Comparison of ENCODE assay signal across 20 cellular contexts in the genomic region with DNA sequence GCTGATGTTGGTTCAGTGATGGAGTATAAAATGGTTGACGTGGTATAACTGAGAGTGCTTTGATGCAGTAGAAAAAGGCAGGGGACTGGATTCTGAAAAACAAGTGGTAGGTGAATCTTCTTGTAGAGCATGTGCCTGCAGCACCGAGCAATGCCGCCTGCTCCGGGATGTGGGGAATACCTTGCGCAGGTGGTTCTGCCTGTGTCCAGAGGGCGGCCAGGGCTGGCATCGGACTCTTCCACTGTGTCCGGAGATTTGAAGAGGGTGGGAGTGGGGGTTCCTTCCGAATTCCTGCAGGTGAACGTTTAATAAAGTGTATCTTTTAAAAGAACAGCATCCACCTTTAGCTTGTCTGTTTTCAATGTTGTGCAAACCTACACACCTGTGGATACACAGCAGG.
A peak's percentile ranks its signal among the peaks of the same experiment; 100 is the strongest.
DNase-seq lines count a peak whose midpoint lies in the region; ATAC-seq and TF ChIP-seq lines count a peak whose summit lies in the region.
"Had no signal": no experiment of that assay in that cellular context is flagged by ENCODE, and none has a peak within 500 bp of the region (broad histone marks: within the 10 kb centered on the region; RNA-seq: fewer than 3 reads in every experiment).

No MANE protein-coding gene starts in this region.

- H3K4me3 ChIP-seq in ascending aorta (peak overlapping the region in 1 of 2 donors; percentile 47), gastroesophageal sphincter (no peak overlapping the region), osteoblast (ENCODE audit: insufficient read depth, low read length) (no peak overlapping the region), tibial artery (no peak overlapping the region), endodermal cell (ENCODE audit: low read length) (no peak overlapping the region)
- H3K4me3 ChIP-seq: adrenal gland, lung had no signal

- WGBS in gastroesophageal sphincter (ENCODE audit: low coverage in 1 of 2), 2 donors = 29 to 56% methylated on average over 2 to 9 of the region's 10 CpGs
- WGBS in endodermal cell (ENCODE audit: insufficient coverage in 1 of 2, insufficient read length in 1 of 2), 2 experiments = 95 to 96% methylated on average over 8 to 10 of the region's 10 CpGs

- peaks cover 33 to 48% of the 10 kb centered on the region in 2 donors for H3K36me3 ChIP-seq in ascending aorta
- peaks cover 0 to 44% of the 10 kb centered on the region in 2 donors for H3K36me3 ChIP-seq in gastroesophageal sphincter
- peaks cover 95% of the 10 kb centered on the region for H3K36me3 ChIP-seq in osteoblast (ENCODE audit: insufficient read depth, low read length)
- H3K36me3 ChIP-seq in tibial artery = peaks cover 28 to 51% (median 49%) of the 10 kb centered on the region in 3 donors
- peaks cover 37% of the 10 kb centered on the region for H3K36me3 ChIP-seq in endodermal cell (ENCODE audit: control insufficient read depth, insufficient read depth, low read length)

- H3K27me3 ChIP-seq in ascending aorta = no peaks in the 10 kb centered on the region
- no peaks in the 10 kb centered on the region for H3K27me3 ChIP-seq in gastroesophageal sphincter
- H3K27me3 ChIP-seq in osteoblast (ENCODE audit: insufficient read depth, low read length) = no peaks in the 10 kb centered on the region
- no peaks in the 10 kb centered on the region for H3K27me3 ChIP-seq in tibial artery
- H3K27me3 ChIP-seq in endodermal cell (ENCODE audit: control insufficient read depth, insufficient read depth, low read length, poor library complexity, severe bottlenecking) = no peaks in the 10 kb centered on the region
- H3K27me3 ChIP-seq: adrenal gland, foreskin keratinocyte had no signal

- TF ChIP-seq POLR2A in gastroesophageal sphincter (IDR thresholded peaks at IDR 0.05) = no peak

- H3K79me2 ChIP-seq in osteoblast (ENCODE audit: insufficient read depth, low read length) = peaks cover 98% of the 10 kb centered on the region

- peaks cover 28% of the 10 kb centered on the region for H3K36me3 Mint-ChIP-seq in endodermal cell (ENCODE audit: low read depth)

- intact Hi-C loops in ascending aorta (cut with DNase I) (loop anchor here (5.0 kb wide), 1 partner anchor 412 kb away; no protein-coding TSS in a partner anchor), tibial artery (cut with DNase I; ENCODE audit: low total_unique reads) (no loop called here)

- H4K20me1 ChIP-seq in osteoblast (ENCODE audit: insufficient read depth, low read length) = peaks cover 81% of the 10 kb centered on the region

- H3K4me3 Mint-ChIP-seq in endodermal cell = no peak overlapping the region
- H3K4me3 Mint-ChIP-seq: naive thymus-derived CD8-positive, alpha-beta T cell had no signal

- H3K27ac ChIP-seq in ascending aorta (peak overlapping the region; percentile 84 to 95), gastroesophageal sphincter (peak overlapping the region in 3 of 4 donors; percentile 80 to 89 (median 87)), osteoblast (ENCODE audit: low read depth, low read length) (no peak overlapping the region), tibial artery (peak overlapping the region; percentile 79 to 93), endodermal cell (ENCODE audit: low read depth, low read length) (no peak overlapping the region)
- H3K27ac ChIP-seq: foreskin keratinocyte had no signal

- no peak overlapping the region for H3K4me2 ChIP-seq in osteoblast (ENCODE audit: insufficient read depth, low read length)

- ATAC-seq in gastroesophageal sphincter = no peak
- ATAC-seq in GM19455 (IDR thresholded peaks at IDR 0.05; ENCODE audit: unreplicated experiment) = no peak
- ATAC-seq in HG03175 (IDR thresholded peaks at IDR 0.05; ENCODE audit: unreplicated experiment) = no peak
- ATAC-seq in HG03108 (IDR thresholded peaks at IDR 0.05; ENCODE audit: unreplicated experiment) = no peak
- ATAC-seq: naive thymus-derived CD8-positive, alpha-beta T cell had no signal

- no peaks in the 10 kb centered on the region for H3K9me3 ChIP-seq in ascending aorta
- no peaks in the 10 kb centered on the region for H3K9me3 ChIP-seq in gastroesophageal sphincter
- H3K9me3 ChIP-seq in osteoblast (ENCODE audit: low read depth, low read length) = no peaks in the 10 kb centered on the region
- H3K9me3 ChIP-seq in tibial artery = no peaks in the 10 kb centered on the region
- H3K9me3 ChIP-seq in endodermal cell (ENCODE audit: control insufficient read depth, low read length) = no peaks in the 10 kb centered on the region
- H3K9me3 ChIP-seq: adrenal gland had no signal

- H3K27me3 Mint-ChIP-seq in endodermal cell (ENCODE audit: insufficient read depth) = no peaks in the 10 kb centered on the region
- H3K27me3 Mint-ChIP-seq: naive thymus-derived CD8-positive, alpha-beta T cell had no signal

- H2AFZ ChIP-seq in osteoblast (ENCODE audit: low read length) = no peak overlapping the region

- TF ChIP-seq CTCF in ascending aorta (IDR thresholded peaks at IDR 0.05) (no peak), gastroesophageal sphincter (IDR thresholded peaks at IDR 0.05) (no peak), osteoblast (IDR thresholded peaks at IDR 0.05; ENCODE audit: extremely low read depth, low read depth, low read length) (no peak), tibial artery (IDR thresholded peaks at IDR 0.05) (no peak), endodermal cell (conservative IDR thresholded peaks at IDR 0.05) (no peak)

- peaks cover 37 to 80% of the 10 kb centered on the region in 2 donors for H3K4me1 ChIP-seq in ascending aorta
- H3K4me1 ChIP-seq in gastroesophageal sphincter = peaks cover 6 to 100% (median 49%) of the 10 kb centered on the region in 3 donors
- H3K4me1 ChIP-seq in osteoblast (ENCODE audit: insufficient read depth, low read length) = peaks cover 7% of the 10 kb centered on the region
- H3K4me1 ChIP-seq in tibial artery = peaks cover 0 to 100% (median 78%) of the 10 kb centered on the region in 4 donors
- H3K4me1 ChIP-seq in endodermal cell (ENCODE audit: control insufficient read depth, insufficient read depth, low read length) = peaks cover 20% of the 10 kb centered on the region
- H3K4me1 ChIP-seq: foreskin keratinocyte had no signal

- no peaks in the 10 kb centered on the region for H3K9me3 Mint-ChIP-seq in endodermal cell
- H3K9me3 Mint-ChIP-seq: naive thymus-derived CD8-positive, alpha-beta T cell had no signal

- no peak overlapping the region for H3K27ac Mint-ChIP-seq in endodermal cell
- H3K27ac Mint-ChIP-seq: naive thymus-derived CD8-positive, alpha-beta T cell had no signal

- peaks cover 35% of the 10 kb centered on the region for H3K4me1 Mint-ChIP-seq in endodermal cell
- H3K4me1 Mint-ChIP-seq: naive thymus-derived CD8-positive, alpha-beta T cell had no signal

- H3K9ac ChIP-seq in endodermal cell (ENCODE audit: extremely low read depth, low read length, poor library complexity, severe bottlenecking) = no peak overlapping the region

- TF ChIP-seq EP300 in gastroesophageal sphincter (IDR thresholded peaks at IDR 0.05) = no peak

- no peak for DNase-seq in ascending aorta (ENCODE audit: low spot score in 2 of 2)
- DNase-seq in osteoblast (ENCODE audit: insufficient read length, low spot score, missing footprints) = peak; percentile 58
- DNase-seq in tibial artery = peak; percentile 19 to 65
- no peak for DNase-seq in endodermal cell
- DNase-seq: activated CD4-positive, alpha-beta T cell treated with anti-CD3 and anti-CD28 coated beads for 48 hours; activated CD8-positive, alpha-beta memory T cell treated with anti-CD3 and anti-CD28 coated beads, Interleukin-2, amount 50 U/mL, for 4 hours; activated effector memory CD4-positive, alpha-beta T cell treated with Interleukin-2 at 50 U/mL for 16 hours; AML-193; EL; foreskin keratinocyte; naive thymus-derived CD8-positive, alpha-beta T cell; NCI-H187; NCI-H446; NK-92 treated with Interleukin-12 subunit alpha and Interleukin-12 subunit beta, amount 100 ng/mL, for 24 hours had no signal

Comparison
In these comparisons a context has a peak if more than half of its experiments do, and no peak if none do; other contexts are left out.
1. DNase-seq: peak in osteoblast (single experiment) and tibial artery (2 of 2); none in ascending aorta (0 of 2) and endodermal cell (single experiment).
2. H3K27ac ChIP-seq: peak in ascending aorta (2 of 2), gastroesophageal sphincter (3 of 4) and tibial artery (2 of 2); none in osteoblast (single experiment) and endodermal cell (single experiment).